Comparison of ENCODE assay signal across 23 cellular contexts in the genomic region with DNA sequence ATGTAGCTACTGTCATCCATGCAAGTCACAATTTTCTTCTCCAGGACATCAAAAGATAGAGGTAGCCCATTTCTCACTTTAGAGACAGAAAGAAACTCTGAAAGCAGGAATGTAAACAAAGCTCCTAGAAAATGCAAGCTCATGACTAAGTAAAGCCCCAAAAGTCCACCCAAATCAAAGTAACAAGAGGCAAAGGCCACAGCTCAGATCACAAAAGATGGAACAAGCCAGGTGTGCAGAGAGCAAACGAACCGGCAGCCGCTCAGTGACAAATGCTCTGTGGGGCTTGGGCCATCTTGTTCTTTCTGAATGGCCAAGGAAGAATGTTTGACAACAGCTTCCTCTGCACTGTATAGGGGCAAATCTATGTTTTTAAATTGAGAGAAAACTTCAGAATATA.
DNase-seq lines count a peak whose midpoint lies in the region; FAIRE-seq and TF ChIP-seq lines count a peak whose summit lies in the region.
"Had no signal": no experiment of that assay in that cellular context is flagged by ENCODE, and none has a peak within 500 bp of the region (broad histone marks: within the 10 kb centered on the region; RNA-seq: fewer than 3 reads in every experiment).

No MANE protein-coding gene starts in this region.

- H3K9ac ChIP-seq in liver (ENCODE audit: low read depth in 1 of 2, low read length in 2 of 2), result no peak overlapping the region
- H3K9ac ChIP-seq: BLaER1 treated with 17β-estradiol and CSF1 and Interleukin-3, amounts not matched to agents 10 nM and 100 nM; GM23248 had no signal

- 95% methylated on average over 3 of the region's 3 CpGs for WGBS in esophagus muscularis mucosa
- 31% methylated on average over 3 of the region's 3 CpGs for WGBS in liver

- TF ChIP-seq CTCF in esophagus muscularis mucosa (IDR thresholded peaks at IDR 0.05) (no peak), liver (IDR thresholded peaks at IDR 0.05; ENCODE audit: low read depth, low read length, missing input control) (no peak)

- TF ChIP-seq RAD21 in liver (IDR thresholded peaks at IDR 0.05), result no peak

- H3K36me3 ChIP-seq in esophagus muscularis mucosa, result no peaks in the 10 kb centered on the region
- H3K36me3 ChIP-seq in liver (ENCODE audit: control insufficient read depth in 4 of 4, insufficient read depth in 3 of 4, low read depth in 1 of 4, low read length in 3 of 4), result no peaks in the 10 kb centered on the region
- H3K36me3 ChIP-seq: BE2C; BLaER1 treated with 17β-estradiol and CSF1 and Interleukin-3, amounts not matched to agents 10 nM and 100 nM; HAP-1 had no signal

- peaks cover 0 to 6% (median 0%) of the 10 kb centered on the region in 4 donors for H3K27me3 ChIP-seq in esophagus muscularis mucosa
- H3K27me3 ChIP-seq in liver (ENCODE audit: control insufficient read depth in 4 of 4, insufficient read depth in 4 of 4, low read length in 3 of 4), result no peaks in the 10 kb centered on the region
- H3K27me3 ChIP-seq: BE2C; BLaER1 treated with 17β-estradiol and CSF1 and Interleukin-3, amounts not matched to agents 10 nM and 100 nM had no signal

- TF ChIP-seq EP300 in esophagus muscularis mucosa (IDR thresholded peaks at IDR 0.05), result no peak

- POLR2A ChIA-PET in HEK293T (lab: Yijun Ruan, JAX), result no interaction called here

- no peaks in the 10 kb centered on the region for H3K4me1 ChIP-seq in esophagus muscularis mucosa
- H3K4me1 ChIP-seq in liver (ENCODE audit: control insufficient read depth in 4 of 4, insufficient read depth in 4 of 4, low read length in 3 of 4), result peaks cover 0 to 5% (median 0%) of the 10 kb centered on the region in 4 donors
- H3K4me1 ChIP-seq: BE2C; BLaER1 treated with 17β-estradiol and CSF1 and Interleukin-3, amounts not matched to agents 10 nM and 100 nM; HAP-1 had no signal

- CTCF ChIA-PET in HEK293T (lab: Yijun Ruan, JAX), result no interaction called here

- FAIRE-seq in H54 (lab: Jason Lieb, UNC), result no peak
- FAIRE-seq: A204.1, GM12878, GM19239 had no signal

- TF ChIP-seq POLR2A in esophagus muscularis mucosa (IDR thresholded peaks at IDR 0.05; ENCODE audit: low read depth) (no peak), H54 (IDR thresholded peaks at IDR 0.05; ENCODE audit: low read depth, low read length) (no peak)

- intact Hi-C loops in esophagus muscularis mucosa (cut with DNase I), result no loop called here

- H3K4me3 ChIP-seq in esophagus muscularis mucosa (no peak overlapping the region), liver (ENCODE audit: low read depth in 1 of 3, low read length in 3 of 3) (no peak overlapping the region)
- H3K4me3 ChIP-seq: BLaER1 treated with 17β-estradiol and CSF1 and Interleukin-3, amounts not matched to agents 10 nM and 100 nM; GM12878; GM23248; HAP-1 had no signal

- H3K9me3 ChIP-seq in esophagus muscularis mucosa, result no peaks in the 10 kb centered on the region
- H3K9me3 ChIP-seq in liver (ENCODE audit: control insufficient read depth in 4 of 4, low read length in 3 of 4), result no peaks in the 10 kb centered on the region
- H3K9me3 ChIP-seq: BE2C; BLaER1 treated with 17β-estradiol and CSF1 and Interleukin-3, amounts not matched to agents 10 nM and 100 nM; HAP-1 had no signal

- no peak overlapping the region for H3K27ac ChIP-seq in esophagus muscularis mucosa (replicated peaks in 1 of 4)
- no peak overlapping the region for H3K27ac ChIP-seq in liver (ENCODE audit: low read depth in 1 of 2, low read length in 2 of 2)
- H3K27ac ChIP-seq: 22Rv1; BLaER1 treated with 17β-estradiol and CSF1 and Interleukin-3, amounts not matched to agents 10 nM and 100 nM; GM23248 had no signal

- peak; percentile 55 for DNase-seq in NCI-H82 (lab: John Stamatoyannopoulos, UW)
- DNase-seq in NCI-H82 treated with DMSO at 0.1 percent for 48 hours (lab: John Stamatoyannopoulos, UW; ENCODE audit: unreplicated experiment), result no peak
- DNase-seq in esophagus muscularis mucosa (ENCODE audit: extremely low spot score), result peak; percentile 75
- DNase-seq in HEK293T (ENCODE audit: extremely low spot score), result no peak
- no peak for DNase-seq in stimulated activated CD4-positive, alpha-beta T cell treated with anti-CD3 and anti-CD28 coated beads, Interleukin-1b, Interleukin-23, amount 100 ng/mL, for 48 hours
- DNase-seq in H54 (ENCODE audit: insufficient read length, low spot score), result no peak
- no peak for DNase-seq in SHP77 treated with DMSO at 0.1 percent for 48 hours (lab: John Stamatoyannopoulos, UW)
- DNase-seq: AML-193; BE2C; CD4-positive, alpha-beta memory T cell; COR-L47; DMS 273 treated with DMSO at 0.1 percent for 48 hours; DMS79; EL; GDM1; GM23248 had no signal

TF ChIP-seq in liver, 16 proteins besides CTCF, POLR2A, EP300 and RAD21:
- TF ChIP-seq, protein P1, sequence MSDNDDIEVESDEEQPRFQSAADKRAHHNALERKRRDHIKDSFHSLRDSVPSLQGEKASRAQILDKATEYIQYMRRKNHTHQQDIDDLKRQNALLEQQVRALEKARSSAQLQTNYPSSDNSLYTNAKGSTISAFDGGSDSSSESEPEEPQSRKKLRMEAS (IDR thresholded peaks at IDR 0.05), result no peak
- no peak for TF ChIP-seq SP1 (IDR thresholded peaks at IDR 0.05)
- no peak for TF ChIP-seq YY1 (IDR thresholded peaks at IDR 0.05)
- TF ChIP-seq HNF4A (conservative IDR thresholded peaks at IDR 0.05), result peak; percentile 41 to 54

TF ChIP-seq in HEK293T, 16 proteins besides CTCF, POLR2A, EP300 and RAD21:
- TF ChIP-seq SP1 (IDR thresholded peaks at IDR 0.05) (no peak), ZNF384 (IDR thresholded peaks at IDR 0.05) (no peak), HDGF (IDR thresholded peaks at IDR 0.05; ENCODE audit: borderline replicate concordance) (no peak)
TF ChIP-seq in HEK293T: peak in this region for 0.

Comparison
In these comparisons a context has a peak if more than half of its experiments do, and no peak if none do; other contexts are left out.
1. DNase-seq: peak in NCI-H82 (single experiment) and esophagus muscularis mucosa (single experiment); none in NCI-H82 treated with DMSO at 0.1 percent for 48 hours (single experiment), HEK293T (single experiment), stimulated activated CD4-positive, alpha-beta T cell treated with anti-CD3 and anti-CD28 coated beads, Interleukin-1b, Interleukin-23, amount 100 ng/mL, for 48 hours (single experiment), H54 (single experiment) and SHP77 treated with DMSO at 0.1 percent for 48 hours (single experiment).